In genomic region chr19:32570081-32570785, GRCh38 we compare ENCODE assay signal across 1 cellular context.
TF ChIP-seq lines count a peak whose summit lies in the region.

No MANE protein-coding gene starts in this region.

TF ChIP-seq in HepG2, 621 proteins besides CTCF, POLR2A, EP300 and RAD21 (continued from another document):
- TF ChIP-seq SOX6 (IDR thresholded peaks at IDR 0.05) (no peak), SOX6 (CRISPR knock-in tag; IDR thresholded peaks at IDR 0.05) (peak; percentile 52; the same call in 1 of the 2 replicates), TFDP2 (CRISPR knock-in tag; IDR thresholded peaks at IDR 0.05) (no peak), STAG1 (CRISPR knock-in tag; IDR thresholded peaks at IDR 0.05) (peak; percentile 92), ZBTB33 (CRISPR knock-in tag; IDR thresholded peaks at IDR 0.05) (peak; percentile 64; the same call in 1 of the 2 replicates), ZNF788 (CRISPR knock-in tag; IDR thresholded peaks at IDR 0.05; ENCODE audit: borderline replicate concordance) (no peak)
